Comparison of ENCODE assay signal across 34 cellular contexts in genomic region chr6:94163877-94164276, GRCh38.
"Had no signal": no experiment of that assay in that cellular context is flagged by ENCODE, and none has a peak within 500 bp of the region (broad histone marks: within the 10 kb centered on the region; RNA-seq: fewer than 3 reads in every experiment).

No MANE protein-coding gene starts in this region.

- H3K36me3 ChIP-seq: MG63 had no signal

- H3K9me3 ChIP-seq: MG63 had no signal

- H3K4me3 ChIP-seq: MG63 had no signal

- H3K27me3 ChIP-seq: MG63 had no signal

- DNase-seq: Karpas-422, Kasumi-1, MG63, MM.1S, MV-4-11, NCI-H1048, NCI-H1092, NCI-H1092 treated with DMSO at 0.1 percent for 48 hours, NCI-H1105, NCI-H1105 treated with DMSO at 0.1 percent for 48 hours, NCI-H1417, NCI-H1417 treated with DMSO at 0.1 percent for 48 hours, NCI-H1436, NCI-H1436 treated with DMSO at 0.1 percent for 48 hours, NCI-H146, NCI-H1694, NCI-H1694 treated with DMSO at 0.1 percent for 48 hours, NCI-H187, NCI-H187 treated with DMSO at 0.1 percent for 48 hours, NCI-H1930, NCI-H2029, NCI-H2029 treated with DMSO at 0.1 percent for 48 hours, NCI-H2081, NCI-H2081 treated with DMSO at 0.1 percent for 48 hours, NCI-H2107, NCI-H2171, NCI-H2171 treated with DMSO at 0.1 percent for 48 hours, NCI-H2227 treated with DMSO at 0.1 percent for 48 hours, NCI-H226, NCI-H345, NCI-H446, NCI-H446 treated with DMSO at 0.1 percent for 48 hours, NCI-H510A, NCI-H510A treated with DMSO at 0.1 percent for 48 hours had no signal
